ENCODE assay signal across 1 cellular context in the genomic region with DNA sequence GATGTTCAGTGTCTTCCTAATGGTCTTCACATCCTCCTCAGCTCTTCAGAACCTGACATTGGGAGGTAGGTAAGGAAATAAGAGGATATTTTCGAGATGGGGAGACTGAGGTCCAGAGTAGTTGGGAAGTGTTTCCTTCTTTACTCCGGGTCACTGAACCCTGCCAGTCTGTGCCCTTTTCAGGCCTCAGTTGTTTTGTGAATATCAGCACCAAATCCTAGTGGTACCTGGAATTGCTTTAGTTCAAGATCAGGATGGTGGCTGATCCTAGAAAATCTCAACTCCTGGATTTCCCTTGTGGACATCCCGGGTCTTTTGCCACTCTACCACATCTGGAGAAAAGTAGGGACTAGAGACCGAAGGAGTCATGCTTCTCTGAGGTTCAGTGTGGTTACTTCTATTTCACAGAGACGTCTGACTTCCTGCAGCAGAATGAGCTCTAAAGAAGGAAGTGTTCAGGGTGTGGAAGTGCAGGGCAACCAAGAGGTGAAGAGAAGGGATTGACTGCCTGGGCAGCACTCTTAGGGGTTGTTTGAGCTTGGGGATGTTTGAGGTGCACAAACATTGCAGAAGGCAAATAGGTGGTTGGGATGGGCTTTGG.
A peak's percentile ranks its signal among the peaks of the same experiment; 100 is the strongest.
TF ChIP-seq lines count a peak whose summit lies in the region.

No MANE protein-coding gene starts in this region.

TF ChIP-seq in GM12878, 131 proteins besides CTCF, POLR2A, EP300 and RAD21 (continued from another document and continues in another):
- TF ChIP-seq, protein P1, sequence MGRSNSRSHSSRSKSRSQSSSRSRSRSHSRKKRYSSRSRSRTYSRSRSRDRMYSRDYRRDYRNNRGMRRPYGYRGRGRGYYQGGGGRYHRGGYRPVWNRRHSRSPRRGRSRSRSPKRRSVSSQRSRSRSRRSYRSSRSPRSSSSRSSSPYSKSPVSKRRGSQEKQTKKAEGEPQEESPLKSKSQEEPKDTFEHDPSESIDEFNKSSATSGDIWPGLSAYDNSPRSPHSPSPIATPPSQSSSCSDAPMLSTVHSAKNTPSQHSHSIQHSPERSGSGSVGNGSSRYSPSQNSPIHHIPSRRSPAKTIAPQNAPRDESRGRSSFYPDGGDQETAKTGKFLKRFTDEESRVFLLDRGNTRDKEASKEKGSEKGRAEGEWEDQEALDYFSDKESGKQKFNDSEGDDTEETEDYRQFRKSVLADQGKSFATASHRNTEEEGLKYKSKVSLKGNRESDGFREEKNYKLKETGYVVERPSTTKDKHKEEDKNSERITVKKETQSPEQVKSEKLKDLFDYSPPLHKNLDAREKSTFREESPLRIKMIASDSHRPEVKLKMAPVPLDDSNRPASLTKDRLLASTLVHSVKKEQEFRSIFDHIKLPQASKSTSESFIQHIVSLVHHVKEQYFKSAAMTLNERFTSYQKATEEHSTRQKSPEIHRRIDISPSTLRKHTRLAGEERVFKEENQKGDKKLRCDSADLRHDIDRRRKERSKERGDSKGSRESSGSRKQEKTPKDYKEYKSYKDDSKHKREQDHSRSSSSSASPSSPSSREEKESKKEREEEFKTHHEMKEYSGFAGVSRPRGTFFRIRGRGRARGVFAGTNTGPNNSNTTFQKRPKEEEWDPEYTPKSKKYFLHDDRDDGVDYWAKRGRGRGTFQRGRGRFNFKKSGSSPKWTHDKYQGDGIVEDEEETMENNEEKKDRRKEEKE (IDR thresholded peaks at IDR 0.05) = no peak
- TF ChIP-seq NR2C2 (IDR thresholded peaks at IDR 0.05; ENCODE audit: borderline replicate concordance, control insufficient read depth, insufficient read length, low read depth) (no peak), RUNX3 (IDR thresholded peaks at IDR 0.05; ENCODE audit: low read length) (peak; percentile 67; the same call in 1 of the 2 replicates), SUPT20H (IDR thresholded peaks at IDR 0.05; ENCODE audit: borderline replicate concordance, control insufficient read depth, low read depth, low read length) (no peak), NR2C1 (IDR thresholded peaks at IDR 0.05) (no peak), TAF1 (IDR thresholded peaks at IDR 0.05; ENCODE audit: borderline replicate concordance, low read depth, low read length) (peak; percentile 41; the same call in 1 of the 2 replicates), IKZF1 (conservative IDR thresholded peaks at IDR 0.05) (peak; percentile 17; the same call in 1 of the 2 replicates), MYB (IDR thresholded peaks at IDR 0.05; ENCODE audit: borderline replicate concordance, low read depth, low read length) (no peak), SPI1 (IDR thresholded peaks at IDR 0.05; ENCODE audit: borderline replicate concordance, insufficient read depth, low read depth, low read length) (peak; percentile 79; the same call in 1 of the 2 replicates), HCFC1 (IDR thresholded peaks at IDR 0.05; ENCODE audit: low read length) (no peak; the same call in 1 of the 2 replicates), CHD4 (IDR thresholded peaks at IDR 0.05) (no peak), DPF2 (IDR thresholded peaks at IDR 0.05) (no peak), SREBF2 (IDR thresholded peaks at IDR 0.05; ENCODE audit: low read length) (no peak), SMAD5 (IDR thresholded peaks at IDR 0.05; ENCODE audit: low read depth) (no peak), MXI1 (IDR thresholded peaks at IDR 0.05; ENCODE audit: low read depth, low read length) (peak; percentile 80; the same call in 1 of the 2 replicates), WRNIP1 (IDR thresholded peaks at IDR 0.05; ENCODE audit: borderline replicate concordance, low read depth, low read length) (peak; percentile 30), PAX8 (IDR thresholded peaks at IDR 0.05) (no peak), SUZ12 (IDR thresholded peaks at IDR 0.05; ENCODE audit: unreplicated experiment) (no peak), JUND (IDR thresholded peaks at IDR 0.05; ENCODE audit: low read depth, low read length) (no peak), SMC3 (IDR thresholded peaks at IDR 0.05; ENCODE audit: borderline replicate concordance, low read length) (no peak), YY1 (IDR thresholded peaks at IDR 0.05; ENCODE audit: low read depth, low read length) (no peak), ZNF274 (IDR thresholded peaks at IDR 0.05; ENCODE audit: insufficient read depth, insufficient read length) (no peak), EED (IDR thresholded peaks at IDR 0.05; ENCODE audit: low read depth) (0 out of 2 replicates have a peak, but pooled peaks have one; percentile 25), SIN3A (IDR thresholded peaks at IDR 0.05; ENCODE audit: low read depth, low read length) (no peak; the same call in 1 of the 2 replicates), PML (IDR thresholded peaks at IDR 0.05; ENCODE audit: low read length) (no peak), ASH2L (IDR thresholded peaks at IDR 0.05; ENCODE audit: borderline replicate concordance, low read depth) (no peak), FOXK2 (IDR thresholded peaks at IDR 0.05) (no peak), TBL1XR1 (IDR thresholded peaks at IDR 0.05; ENCODE audit: low read depth, low read length) (no peak), CREB1 (IDR thresholded peaks at IDR 0.05; ENCODE audit: low read depth) (no peak), RELA (IDR thresholded peaks at IDR 0.05; ENCODE audit: borderline replicate concordance, partially characterized antibody) (no peak), KDM1A (IDR thresholded peaks at IDR 0.05; ENCODE audit: borderline replicate concordance) (no peak), IKZF2 (IDR thresholded peaks at IDR 0.05) (0 out of 4 replicates have a peak, but pooled peaks of 1 of the 2 experiments have one; percentile 16), POLR2AphosphoS2 (IDR thresholded peaks at IDR 0.05; ENCODE audit: low read depth, low read length) (no peak), ETV6 (conservative IDR thresholded peaks at IDR 0.05 in 1 of 2, IDR thresholded peaks at IDR 0.05 in 1 of 2; ENCODE audit: borderline replicate concordance in 1 of 2, low read depth in 1 of 2) (peak in 1 of 2 experiments; percentile 45; a peak in 1 of 4 replicates), CHD2 (IDR thresholded peaks at IDR 0.05; ENCODE audit: borderline replicate concordance, low read depth, low read length) (no peak), NFIC (IDR thresholded peaks at IDR 0.05; ENCODE audit: low read depth, low read length) (no peak), CEBPB (IDR thresholded peaks at IDR 0.05; ENCODE audit: borderline replicate concordance in 1 of 2, low read depth in 2 of 2, low read length in 2 of 2) (no peak)
- TF ChIP-seq, protein P2, sequence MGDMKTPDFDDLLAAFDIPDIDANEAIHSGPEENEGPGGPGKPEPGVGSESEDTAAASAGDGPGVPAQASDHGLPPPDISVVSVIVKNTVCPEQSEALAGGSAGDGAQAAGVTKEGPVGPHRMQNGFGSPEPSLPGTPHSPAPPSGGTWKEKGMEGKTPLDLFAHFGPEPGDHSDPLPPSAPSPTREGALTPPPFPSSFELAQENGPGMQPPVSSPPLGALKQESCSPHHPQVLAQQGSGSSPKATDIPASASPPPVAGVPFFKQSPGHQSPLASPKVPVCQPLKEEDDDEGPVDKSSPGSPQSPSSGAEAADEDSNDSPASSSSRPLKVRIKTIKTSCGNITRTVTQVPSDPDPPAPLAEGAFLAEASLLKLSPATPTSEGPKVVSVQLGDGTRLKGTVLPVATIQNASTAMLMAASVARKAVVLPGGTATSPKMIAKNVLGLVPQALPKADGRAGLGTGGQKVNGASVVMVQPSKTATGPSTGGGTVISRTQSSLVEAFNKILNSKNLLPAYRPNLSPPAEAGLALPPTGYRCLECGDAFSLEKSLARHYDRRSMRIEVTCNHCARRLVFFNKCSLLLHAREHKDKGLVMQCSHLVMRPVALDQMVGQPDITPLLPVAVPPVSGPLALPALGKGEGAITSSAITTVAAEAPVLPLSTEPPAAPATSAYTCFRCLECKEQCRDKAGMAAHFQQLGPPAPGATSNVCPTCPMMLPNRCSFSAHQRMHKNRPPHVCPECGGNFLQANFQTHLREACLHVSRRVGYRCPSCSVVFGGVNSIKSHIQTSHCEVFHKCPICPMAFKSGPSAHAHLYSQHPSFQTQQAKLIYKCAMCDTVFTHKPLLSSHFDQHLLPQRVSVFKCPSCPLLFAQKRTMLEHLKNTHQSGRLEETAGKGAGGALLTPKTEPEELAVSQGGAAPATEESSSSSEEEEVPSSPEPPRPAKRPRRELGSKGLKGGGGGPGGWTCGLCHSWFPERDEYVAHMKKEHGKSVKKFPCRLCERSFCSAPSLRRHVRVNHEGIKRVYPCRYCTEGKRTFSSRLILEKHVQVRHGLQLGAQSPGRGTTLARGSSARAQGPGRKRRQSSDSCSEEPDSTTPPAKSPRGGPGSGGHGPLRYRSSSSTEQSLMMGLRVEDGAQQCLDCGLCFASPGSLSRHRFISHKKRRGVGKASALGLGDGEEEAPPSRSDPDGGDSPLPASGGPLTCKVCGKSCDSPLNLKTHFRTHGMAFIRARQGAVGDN (IDR thresholded peaks at IDR 0.05) = 0 out of 2 replicates have a peak, but pooled peaks have one; percentile 25
- TF ChIP-seq, protein P3, sequence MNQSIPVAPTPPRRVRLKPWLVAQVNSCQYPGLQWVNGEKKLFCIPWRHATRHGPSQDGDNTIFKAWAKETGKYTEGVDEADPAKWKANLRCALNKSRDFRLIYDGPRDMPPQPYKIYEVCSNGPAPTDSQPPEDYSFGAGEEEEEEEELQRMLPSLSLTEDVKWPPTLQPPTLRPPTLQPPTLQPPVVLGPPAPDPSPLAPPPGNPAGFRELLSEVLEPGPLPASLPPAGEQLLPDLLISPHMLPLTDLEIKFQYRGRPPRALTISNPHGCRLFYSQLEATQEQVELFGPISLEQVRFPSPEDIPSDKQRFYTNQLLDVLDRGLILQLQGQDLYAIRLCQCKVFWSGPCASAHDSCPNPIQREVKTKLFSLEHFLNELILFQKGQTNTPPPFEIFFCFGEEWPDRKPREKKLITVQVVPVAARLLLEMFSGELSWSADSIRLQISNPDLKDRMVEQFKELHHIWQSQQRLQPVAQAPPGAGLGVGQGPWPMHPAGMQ (IDR thresholded peaks at IDR 0.05; ENCODE audit: borderline replicate concordance) = no peak
- TF ChIP-seq, protein P4, sequence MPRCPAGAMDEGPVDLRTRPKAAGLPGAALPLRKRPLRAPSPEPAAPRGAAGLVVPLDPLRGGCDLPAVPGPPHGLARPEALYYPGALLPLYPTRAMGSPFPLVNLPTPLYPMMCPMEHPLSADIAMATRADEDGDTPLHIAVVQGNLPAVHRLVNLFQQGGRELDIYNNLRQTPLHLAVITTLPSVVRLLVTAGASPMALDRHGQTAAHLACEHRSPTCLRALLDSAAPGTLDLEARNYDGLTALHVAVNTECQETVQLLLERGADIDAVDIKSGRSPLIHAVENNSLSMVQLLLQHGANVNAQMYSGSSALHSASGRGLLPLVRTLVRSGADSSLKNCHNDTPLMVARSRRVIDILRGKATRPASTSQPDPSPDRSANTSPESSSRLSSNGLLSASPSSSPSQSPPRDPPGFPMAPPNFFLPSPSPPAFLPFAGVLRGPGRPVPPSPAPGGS (IDR thresholded peaks at IDR 0.05; ENCODE audit: borderline replicate concordance, insufficient read depth, low read depth, low read length, poor library complexity, severe bottlenecking) = no peak
- TF ChIP-seq, protein P5, sequence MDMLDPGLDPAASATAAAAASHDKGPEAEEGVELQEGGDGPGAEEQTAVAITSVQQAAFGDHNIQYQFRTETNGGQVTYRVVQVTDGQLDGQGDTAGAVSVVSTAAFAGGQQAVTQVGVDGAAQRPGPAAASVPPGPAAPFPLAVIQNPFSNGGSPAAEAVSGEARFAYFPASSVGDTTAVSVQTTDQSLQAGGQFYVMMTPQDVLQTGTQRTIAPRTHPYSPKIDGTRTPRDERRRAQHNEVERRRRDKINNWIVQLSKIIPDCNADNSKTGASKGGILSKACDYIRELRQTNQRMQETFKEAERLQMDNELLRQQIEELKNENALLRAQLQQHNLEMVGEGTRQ (IDR thresholded peaks at IDR 0.05; ENCODE audit: borderline replicate concordance, low read depth, low read length) = no peak
- TF ChIP-seq, protein P6, sequence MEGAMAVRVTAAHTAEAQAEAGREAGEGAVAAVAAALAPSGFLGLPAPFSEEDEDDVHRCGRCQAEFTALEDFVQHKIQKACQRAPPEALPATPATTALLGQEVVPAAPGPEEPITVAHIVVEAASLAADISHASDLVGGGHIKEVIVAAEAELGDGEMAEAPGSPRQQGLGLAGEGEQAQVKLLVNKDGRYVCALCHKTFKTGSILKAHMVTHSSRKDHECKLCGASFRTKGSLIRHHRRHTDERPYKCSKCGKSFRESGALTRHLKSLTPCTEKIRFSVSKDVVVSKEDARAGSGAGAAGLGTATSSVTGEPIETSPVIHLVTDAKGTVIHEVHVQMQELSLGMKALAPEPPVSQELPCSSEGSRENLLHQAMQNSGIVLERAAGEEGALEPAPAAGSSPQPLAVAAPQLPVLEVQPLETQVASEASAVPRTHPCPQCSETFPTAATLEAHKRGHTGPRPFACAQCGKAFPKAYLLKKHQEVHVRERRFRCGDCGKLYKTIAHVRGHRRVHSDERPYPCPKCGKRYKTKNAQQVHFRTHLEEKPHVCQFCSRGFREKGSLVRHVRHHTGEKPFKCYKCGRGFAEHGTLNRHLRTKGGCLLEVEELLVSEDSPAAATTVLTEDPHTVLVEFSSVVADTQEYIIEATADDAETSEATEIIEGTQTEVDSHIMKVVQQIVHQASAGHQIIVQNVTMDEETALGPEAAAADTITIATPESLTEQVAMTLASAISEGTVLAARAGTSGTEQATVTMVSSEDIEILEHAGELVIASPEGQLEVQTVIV (IDR thresholded peaks at IDR 0.05; ENCODE audit: borderline replicate concordance, partially characterized antibody) = no peak
- TF ChIP-seq, protein P7, sequence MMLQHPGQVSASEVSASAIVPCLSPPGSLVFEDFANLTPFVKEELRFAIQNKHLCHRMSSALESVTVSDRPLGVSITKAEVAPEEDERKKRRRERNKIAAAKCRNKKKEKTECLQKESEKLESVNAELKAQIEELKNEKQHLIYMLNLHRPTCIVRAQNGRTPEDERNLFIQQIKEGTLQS (IDR thresholded peaks at IDR 0.05; ENCODE audit: borderline replicate concordance, extremely low read depth, low read depth, low read length) = no peak
- TF ChIP-seq, protein P8, sequence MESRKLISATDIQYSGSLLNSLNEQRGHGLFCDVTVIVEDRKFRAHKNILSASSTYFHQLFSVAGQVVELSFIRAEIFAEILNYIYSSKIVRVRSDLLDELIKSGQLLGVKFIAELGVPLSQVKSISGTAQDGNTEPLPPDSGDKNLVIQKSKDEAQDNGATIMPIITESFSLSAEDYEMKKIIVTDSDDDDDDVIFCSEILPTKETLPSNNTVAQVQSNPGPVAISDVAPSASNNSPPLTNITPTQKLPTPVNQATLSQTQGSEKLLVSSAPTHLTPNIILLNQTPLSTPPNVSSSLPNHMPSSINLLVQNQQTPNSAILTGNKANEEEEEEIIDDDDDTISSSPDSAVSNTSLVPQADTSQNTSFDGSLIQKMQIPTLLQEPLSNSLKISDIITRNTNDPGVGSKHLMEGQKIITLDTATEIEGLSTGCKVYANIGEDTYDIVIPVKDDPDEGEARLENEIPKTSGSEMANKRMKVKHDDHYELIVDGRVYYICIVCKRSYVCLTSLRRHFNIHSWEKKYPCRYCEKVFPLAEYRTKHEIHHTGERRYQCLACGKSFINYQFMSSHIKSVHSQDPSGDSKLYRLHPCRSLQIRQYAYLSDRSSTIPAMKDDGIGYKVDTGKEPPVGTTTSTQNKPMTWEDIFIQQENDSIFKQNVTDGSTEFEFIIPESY (IDR thresholded peaks at IDR 0.05) = no peak
- TF ChIP-seq, protein P9, sequence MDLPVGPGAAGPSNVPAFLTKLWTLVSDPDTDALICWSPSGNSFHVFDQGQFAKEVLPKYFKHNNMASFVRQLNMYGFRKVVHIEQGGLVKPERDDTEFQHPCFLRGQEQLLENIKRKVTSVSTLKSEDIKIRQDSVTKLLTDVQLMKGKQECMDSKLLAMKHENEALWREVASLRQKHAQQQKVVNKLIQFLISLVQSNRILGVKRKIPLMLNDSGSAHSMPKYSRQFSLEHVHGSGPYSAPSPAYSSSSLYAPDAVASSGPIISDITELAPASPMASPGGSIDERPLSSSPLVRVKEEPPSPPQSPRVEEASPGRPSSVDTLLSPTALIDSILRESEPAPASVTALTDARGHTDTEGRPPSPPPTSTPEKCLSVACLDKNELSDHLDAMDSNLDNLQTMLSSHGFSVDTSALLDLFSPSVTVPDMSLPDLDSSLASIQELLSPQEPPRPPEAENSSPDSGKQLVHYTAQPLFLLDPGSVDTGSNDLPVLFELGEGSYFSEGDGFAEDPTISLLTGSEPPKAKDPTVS (IDR thresholded peaks at IDR 0.05; ENCODE audit: low read depth, low read length) = no peak
